Comparison of ENCODE assay signal across 11 cellular contexts in genomic region chr22:44179989-44180705, GRCh38. TPM values are rescaled to one million over a fixed set of nuclear protein-coding genes. Genes with fewer than 3 reads are reported as not detected.
DNase-seq lines count a peak whose midpoint lies in the region; ATAC-seq and TF ChIP-seq lines count a peak whose summit lies in the region.
"Had no signal": no experiment of that assay in that cellular context is flagged by ENCODE, and none has a peak within 500 bp of the region (broad histone marks: within the 10 kb centered on the region; RNA-seq: fewer than 3 reads in every experiment).

No MANE protein-coding gene starts in this region.

- TF ChIP-seq CTCF in type B pancreatic cell (conservative IDR thresholded peaks at IDR 0.05): no peak

- peaks cover 27% of the 10 kb centered on the region for H3K4me1 Mint-ChIP-seq in activated T-cell treated with anti-CD3 and anti-CD28 coated beads, Interleukin-2, amount 50 U/mL, for 4 hours (ENCODE audit: low read depth)
- H3K4me1 Mint-ChIP-seq in activated naive CD8-positive, alpha-beta T cell treated with anti-CD3 and anti-CD28 coated beads, Interleukin-2, amount 50 U/mL, for 24 hours: peaks cover 24% of the 10 kb centered on the region
- peaks cover 30% of the 10 kb centered on the region for H3K4me1 Mint-ChIP-seq in stimulated activated effector memory CD8-positive, alpha-beta T cell treated with anti-CD3 and anti-CD28 coated beads, Interleukin-12 subunit alpha, Interleukin-12 subunit beta, amount 100 ng/mL, for 72 hours
- H3K4me1 Mint-ChIP-seq in type B pancreatic cell (ENCODE audit: unreplicated experiment): peaks cover 12% of the 10 kb centered on the region

- peaks cover 3% of the 10 kb centered on the region for H3K36me3 Mint-ChIP-seq in activated T-cell treated with anti-CD3 and anti-CD28 coated beads, Interleukin-2, amount 50 U/mL, for 4 hours (ENCODE audit: insufficient read depth)
- peaks cover 10% of the 10 kb centered on the region for H3K36me3 Mint-ChIP-seq in activated naive CD8-positive, alpha-beta T cell treated with anti-CD3 and anti-CD28 coated beads, Interleukin-2, amount 50 U/mL, for 24 hours (ENCODE audit: low read depth)
- peaks cover 5% of the 10 kb centered on the region for H3K36me3 Mint-ChIP-seq in stimulated activated effector memory CD8-positive, alpha-beta T cell treated with anti-CD3 and anti-CD28 coated beads, Interleukin-12 subunit alpha, Interleukin-12 subunit beta, amount 100 ng/mL, for 72 hours
- peaks cover 3% of the 10 kb centered on the region for H3K36me3 Mint-ChIP-seq in type B pancreatic cell

- ATAC-seq in activated T-cell treated with anti-CD3 and anti-CD28 coated beads, Interleukin-2, amount 50 U/mL, for 4 hours: no peak
- no peak for ATAC-seq in activated naive CD8-positive, alpha-beta T cell treated with anti-CD3 and anti-CD28 coated beads, Interleukin-2, amount 50 U/mL, for 24 hours
- no peak for ATAC-seq in stimulated activated effector memory CD8-positive, alpha-beta T cell treated with anti-CD3 and anti-CD28 coated beads, Interleukin-12 subunit alpha, Interleukin-12 subunit beta, amount 100 ng/mL, for 72 hours
- ATAC-seq: PC-3 had no signal

- no peaks in the 10 kb centered on the region for H3K9me3 Mint-ChIP-seq in activated T-cell treated with anti-CD3 and anti-CD28 coated beads, Interleukin-2, amount 50 U/mL, for 4 hours
- no peaks in the 10 kb centered on the region for H3K9me3 Mint-ChIP-seq in activated naive CD8-positive, alpha-beta T cell treated with anti-CD3 and anti-CD28 coated beads, Interleukin-2, amount 50 U/mL, for 24 hours
- H3K9me3 Mint-ChIP-seq in stimulated activated effector memory CD8-positive, alpha-beta T cell treated with anti-CD3 and anti-CD28 coated beads, Interleukin-12 subunit alpha, Interleukin-12 subunit beta, amount 100 ng/mL, for 72 hours: no peaks in the 10 kb centered on the region
- no peaks in the 10 kb centered on the region for H3K9me3 Mint-ChIP-seq in type B pancreatic cell

- H3K27me3 Mint-ChIP-seq in activated T-cell treated with anti-CD3 and anti-CD28 coated beads, Interleukin-2, amount 50 U/mL, for 4 hours (ENCODE audit: low read depth): no peaks in the 10 kb centered on the region
- H3K27me3 Mint-ChIP-seq in activated naive CD8-positive, alpha-beta T cell treated with anti-CD3 and anti-CD28 coated beads, Interleukin-2, amount 50 U/mL, for 24 hours: no peaks in the 10 kb centered on the region
- peaks cover 22% of the 10 kb centered on the region for H3K27me3 Mint-ChIP-seq in type B pancreatic cell

- peak overlapping the region; percentile 89 for H3K4me3 Mint-ChIP-seq in activated T-cell treated with anti-CD3 and anti-CD28 coated beads, Interleukin-2, amount 50 U/mL, for 4 hours
- H3K4me3 Mint-ChIP-seq in activated naive CD8-positive, alpha-beta T cell treated with anti-CD3 and anti-CD28 coated beads, Interleukin-2, amount 50 U/mL, for 24 hours: peak overlapping the region; percentile 90
- H3K4me3 Mint-ChIP-seq in stimulated activated effector memory CD8-positive, alpha-beta T cell treated with anti-CD3 and anti-CD28 coated beads, Interleukin-12 subunit alpha, Interleukin-12 subunit beta, amount 100 ng/mL, for 72 hours: peak overlapping the region; percentile 73
- no peak overlapping the region for H3K4me3 Mint-ChIP-seq in type B pancreatic cell

- no peak for DNase-seq in activated T-cell treated with anti-CD3 and anti-CD28 coated beads, Interleukin-2, amount 50 U/mL, for 4 hours
- DNase-seq in activated T-cell treated with anti-CD3 and anti-CD28 coated beads for 4 hours (no peak), NCI-H69 (lab: John Stamatoyannopoulos, UW) (peak; percentile 5), inferior parietal cortex (ENCODE audit: extremely low spot score) (no peak), type B pancreatic cell (ENCODE audit: extremely low spot score, unreplicated experiment) (no peak), AG08396 (ENCODE audit: low spot score) (no peak)
- DNase-seq in activated naive CD8-positive, alpha-beta T cell treated with anti-CD3 and anti-CD28 coated beads, Interleukin-2, amount 50 U/mL, for 24 hours: no peak
- DNase-seq in stimulated activated effector memory CD8-positive, alpha-beta T cell treated with anti-CD3 and anti-CD28 coated beads, Interleukin-12 subunit alpha, Interleukin-12 subunit beta, amount 100 ng/mL, for 72 hours (ENCODE audit: low spot score in 2 of 2): no peak

- H3K27ac Mint-ChIP-seq in activated naive CD8-positive, alpha-beta T cell treated with anti-CD3 and anti-CD28 coated beads, Interleukin-2, amount 50 U/mL, for 24 hours: peak overlapping the region; percentile 96
- peak overlapping the region; percentile 85 for H3K27ac Mint-ChIP-seq in stimulated activated effector memory CD8-positive, alpha-beta T cell treated with anti-CD3 and anti-CD28 coated beads, Interleukin-12 subunit alpha, Interleukin-12 subunit beta, amount 100 ng/mL, for 72 hours
- no peak overlapping the region for H3K27ac Mint-ChIP-seq in type B pancreatic cell

RNA-seq across cellular contexts. Expression of gene PARVG, which starts 0.6 kb away (rescaled TPM):
- 10 to 100 TPM; 32.5 to 39.9 (median 39.3) TPM for total RNA-seq in activated T-cell treated with anti-CD3 and anti-CD28 coated beads, Interleukin-2, amount 50 U/mL, for 4 hours
- 0.19 and 0.21 TPM in 2 replicates for total RNA-seq in type B pancreatic cell (ENCODE audit: low replicate concordance)
- total RNA-seq: LHCN-M2, PC-3, progenitor cell of endocrine pancreas had no signal

Comparison
In these comparisons a context has a peak if more than half of its experiments do, and no peak if none do; other contexts are left out.
1. RNA of gene PARVG, which starts 0.6 kb away (total RNA-seq): 32.5 to 39.9 TPM in activated T-cell treated with anti-CD3 and anti-CD28 coated beads, Interleukin-2, amount 50 U/mL, for 4 hours; 0.19 to 0.21 TPM in type B pancreatic cell; every median in the first group is over 10 times any median in the second.